In genomic region chr17:38492067-38493040, GRCh38 we compare ENCODE assay signal across 8 cellular contexts.
DNase-seq lines count a peak whose midpoint lies in the region; ATAC-seq, FAIRE-seq and TF ChIP-seq lines count a peak whose summit lies in the region.
"Not testable (repeated sequence)": the region's sequence is repeated elsewhere in the genome, so short reads cannot be mapped to it uniquely, and the experiment has no call there.

No MANE protein-coding gene starts in this region.

- BruUV-seq in GM12878 (replicated peaks; lab: Mats Ljungman, UMichigan): not testable (repeated sequence)

- RAD21 ChIA-PET in GM12878 (lab: Charles Lee; ENCODE audit: unreplicated experiment): interaction anchor here (0.7 to 1.6 kb wide), 5 partner anchors 65 to 175 kb away, joined by 3 to 11 read pairs (median 3); no protein-coding TSS in a partner anchor

- not testable (repeated sequence) for H3K27ac ChIP-seq in GM12878 (ENCODE audit: control insufficient read depth, insufficient read depth); left ventricle myocardium inferior (replicated peaks); parathyroid adenoma

- not testable (repeated sequence) for H3K36me3 ChIP-seq in GM12878 (ENCODE audit: control insufficient read depth in 2 of 2, insufficient read depth in 2 of 2, low read length in 1 of 2); parathyroid adenoma (ENCODE audit: control insufficient read depth, insufficient read depth, low read length)
- peaks cover 87% of the 10 kb centered on the region for H3K36me3 ChIP-seq in left ventricle myocardium inferior

- H3K4me2 ChIP-seq in GM12878 (ENCODE audit: control insufficient read depth, insufficient read depth); parathyroid adenoma (ENCODE audit: low read length): not testable (repeated sequence)

- intact Hi-C loops in GM12878 (cut with micrococcal nuclease; ENCODE audit: unreplicated experiment): loop anchor here (1.0 to 2.0 kb wide), 4 partner anchors 48 to 175 kb away; no protein-coding TSS in a partner anchor
- intact Hi-C loops in left ventricle myocardium inferior (cut with micrococcal nuclease): not testable (repeated sequence)

- DNase-seq in DMS153 (lab: John Stamatoyannopoulos, UW): peak; percentile 73
- peak; percentile 74 for DNase-seq in LHCN-M2 (ENCODE audit: low read depth)
- DNase-seq in NK-92 treated with Interleukin-12 subunit alpha and Interleukin-12 subunit beta, amount 100 ng/mL, for 24 hours (lab: John Stamatoyannopoulos, UW): peak; percentile 77
- DNase-seq in activated CD4-positive, alpha-beta T cell treated with anti-CD3 and anti-CD28 coated beads for 24 hours (ENCODE audit: low read depth in 2 of 2): peak; percentile 91 to 94
- peak; percentile 45 for DNase-seq in GM12878 (ENCODE audit: low read depth, low spot score)
- peak; percentile 89 for DNase-seq in left ventricle myocardium inferior
- DNase-seq in stimulated activated naive CD8-positive, alpha-beta T cell treated with anti-CD3 and anti-CD28 coated beads, Interleukin-15, Interleukin-2, amounts not matched to agents 100 U/mL and 50 U/mL, for 24 hours: peak; percentile 93

- ATAC-seq in GM12878: peak; percentile 78
- ATAC-seq in stimulated activated naive CD8-positive, alpha-beta T cell treated with anti-CD3 and anti-CD28 coated beads, Interleukin-15, Interleukin-2, amounts not matched to agents 100 U/mL and 50 U/mL, for 24 hours: not testable (repeated sequence)

- POLR2A ChIA-PET in GM12878 (lab: Charles Lee): not testable (repeated sequence)

- not testable (repeated sequence) for H3K79me2 ChIP-seq in GM12878 (ENCODE audit: control insufficient read depth, insufficient read depth, low read length); parathyroid adenoma

- H4K20me1 ChIP-seq in GM12878 (ENCODE audit: control insufficient read depth, insufficient read depth): not testable (repeated sequence)

- not testable (repeated sequence) for H2AFZ ChIP-seq in GM12878 (ENCODE audit: control insufficient read depth, low read depth, low read length); parathyroid adenoma

- H3K9ac ChIP-seq in GM12878 (ENCODE audit: control insufficient read depth, insufficient read depth, low read length); parathyroid adenoma: not testable (repeated sequence)

- WGBS in GM12878 (ENCODE audit: insufficient coverage, insufficient replicate concordance, low lambda C conversion rate, missing lambda C conversion rate): 39% methylated on average over 11 of the region's 14 CpGs

- CTCF ChIA-PET in GM12878 (lab: Yijun Ruan, JAX): interaction anchor here (0.7 to 5.7 kb wide), 12 partner anchors 17 to 174 kb away, joined by 3 to 79 read pairs (median 6); no protein-coding TSS in a partner anchor

- not testable (repeated sequence) for H3K4me3 ChIP-seq in GM12878; left ventricle myocardium inferior; parathyroid adenoma (ENCODE audit: low read depth, low read length)

- SMC1A ChIA-PET in GM12878 (lab: Charles Lee; ENCODE audit: uncharacterized antibody, unreplicated experiment): interaction anchor here (0.6 to 2.5 kb wide), 6 partner anchors 66 to 175 kb away, joined by 3 to 10 read pairs (median 4); no protein-coding TSS in a partner anchor

- H3K9me3 ChIP-seq in GM12878 (replicated peaks; ENCODE audit: control insufficient read depth, insufficient read depth, low read length); left ventricle myocardium inferior (replicated peaks); parathyroid adenoma (ENCODE audit: control insufficient read depth, low read length): not testable (repeated sequence)

- not testable (repeated sequence) for FAIRE-seq in GM12878 (lab: Jason Lieb, UNC)

- TF ChIP-seq POLR2A in GM12878 (IDR thresholded peaks at IDR 0.05; ENCODE audit: low read depth, low read length): not testable (repeated sequence)

- not testable (repeated sequence) for H3K27me3 ChIP-seq in GM12878 (replicated peaks in 1 of 2; ENCODE audit: control insufficient read depth in 2 of 2, insufficient read depth in 2 of 2, low read length in 1 of 2); left ventricle myocardium inferior (ENCODE audit: low read depth); parathyroid adenoma (ENCODE audit: control insufficient read depth, insufficient read depth, low read length)

- not testable (repeated sequence) for H3K4me1 ChIP-seq in GM12878 (ENCODE audit: control insufficient read depth, insufficient read depth, low read length); left ventricle myocardium inferior; parathyroid adenoma

- TF ChIP-seq EP300 in GM12878 (IDR thresholded peaks at IDR 0.05; ENCODE audit: borderline replicate concordance in 1 of 2, control insufficient read depth in 1 of 2, low read depth in 2 of 2, low read length in 2 of 2): not testable (repeated sequence)

- in situ Hi-C loops in GM12878 (cut with MboI): loop anchor here (5.0 kb wide), 3 partner anchors 50 to 170 kb away; no protein-coding TSS in a partner anchor

- peak; percentile 72 to 82 (median 75) for TF ChIP-seq CTCF in GM12878 (IDR thresholded peaks at IDR 0.05 in 2 of 3, conservative IDR thresholded peaks at IDR 0.05 in 1 of 3; ENCODE audit: control insufficient read depth in 2 of 3, extremely low read depth in 1 of 3, insufficient read depth in 1 of 3, low read depth in 3 of 3, low read length in 3 of 3)
- TF ChIP-seq CTCF in left ventricle myocardium inferior (IDR thresholded peaks at IDR 0.05; ENCODE audit: borderline replicate concordance): peak; percentile 58
- TF ChIP-seq CTCF in parathyroid adenoma (IDR thresholded peaks at IDR 0.05): peak; percentile 74

- TF ChIP-seq RAD21 in GM12878 (IDR thresholded peaks at IDR 0.05; ENCODE audit: insufficient read depth, low read depth, low read length): peak; percentile 79

TF ChIP-seq in GM12878, 131 proteins besides CTCF, POLR2A, EP300 and RAD21:
- TF ChIP-seq YY1 (IDR thresholded peaks at IDR 0.05; ENCODE audit: low read depth, low read length) (peak; percentile 73), ZNF592 (IDR thresholded peaks at IDR 0.05) (peak; percentile 64; the same call in 1 of the 2 replicates), CREM (IDR thresholded peaks at IDR 0.05; ENCODE audit: low read depth) (0 out of 2 replicates have a peak, but pooled peaks have one; percentile 8), POU2F2 (IDR thresholded peaks at IDR 0.05; ENCODE audit: borderline replicate concordance, low read depth, low read length) (peak; percentile 37; the same call in 1 of the 3 replicates), RUNX3 (IDR thresholded peaks at IDR 0.05; ENCODE audit: low read length) (peak; percentile 46), SMC3 (IDR thresholded peaks at IDR 0.05; ENCODE audit: borderline replicate concordance, low read length) (peak; percentile 75), ATF3 (IDR thresholded peaks at IDR 0.05; ENCODE audit: borderline replicate concordance, extremely low read depth, low read depth, low read length) (peak; percentile 42; the same call in 1 of the 2 replicates)
TF ChIP-seq in GM12878: peak in this region for 7; not testable (repeated sequence) for 124.
